In the genomic region with DNA sequence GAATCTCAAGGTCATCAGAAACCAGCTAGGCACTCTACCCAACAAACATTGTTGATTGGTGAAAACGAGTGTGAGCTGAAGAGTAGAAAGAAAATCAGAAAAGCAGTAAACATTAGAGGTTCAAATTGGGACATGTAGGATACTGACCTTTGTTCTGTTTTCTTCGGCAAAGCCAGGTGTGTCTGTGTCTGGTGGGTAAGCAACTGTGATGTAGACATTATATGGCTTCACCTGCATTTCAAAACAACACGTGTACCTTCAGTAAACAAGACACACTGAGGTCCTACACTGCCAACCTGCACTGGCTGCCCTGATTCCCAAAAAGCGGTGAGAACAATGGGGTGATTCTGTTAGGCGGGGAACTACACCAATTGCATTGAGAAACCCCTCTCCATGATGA, we compare ENCODE assay signal across 1 cellular context.
TF ChIP-seq lines count a peak whose summit lies in the region.

No MANE protein-coding gene starts in this region.

TF ChIP-seq in HepG2, 621 proteins besides CTCF, POLR2A, EP300 and RAD21:
- TF ChIP-seq ISX (CRISPR knock-in tag; conservative IDR thresholded peaks at IDR 0.05) (no peak), ZNF101 (CRISPR knock-in tag; IDR thresholded peaks at IDR 0.05; ENCODE audit: borderline replicate concordance, low read depth) (no peak), HNRNPK (IDR thresholded peaks at IDR 0.05; ENCODE audit: low read depth, low read length, poor library complexity, severe bottlenecking) (no peak), FOXM1 (CRISPR knock-in tag; IDR thresholded peaks at IDR 0.05) (no peak), KDM1A (CRISPR knock-in tag; IDR thresholded peaks at IDR 0.05) (no peak), ZSCAN20 (CRISPR knock-in tag; IDR thresholded peaks at IDR 0.05; ENCODE audit: borderline replicate concordance) (no peak), ZNF468 (CRISPR knock-in tag; IDR thresholded peaks at IDR 0.05) (no peak), HMGA1 (CRISPR knock-in tag; conservative IDR thresholded peaks at IDR 0.05) (no peak), BRCA1 (CRISPR knock-in tag; IDR thresholded peaks at IDR 0.05) (no peak), NCOR1 (IDR thresholded peaks at IDR 0.05; ENCODE audit: borderline replicate concordance, low read length) (no peak), CCAR2 (optimal IDR thresholded peaks at IDR 0.05; ENCODE audit: low read depth, low read length) (no peak), PHB2 (IDR thresholded peaks at IDR 0.05; ENCODE audit: partially characterized antibody) (no peak), ZNF761 (CRISPR knock-in tag; conservative IDR thresholded peaks at IDR 0.05) (no peak), ARHGAP35 (CRISPR knock-in tag; IDR thresholded peaks at IDR 0.05; ENCODE audit: borderline replicate concordance) (no peak), HES4 (CRISPR knock-in tag; IDR thresholded peaks at IDR 0.05; ENCODE audit: borderline replicate concordance) (no peak), MIXL1 (CRISPR knock-in tag; IDR thresholded peaks at IDR 0.05) (no peak), POLR2G (IDR thresholded peaks at IDR 0.05; ENCODE audit: low read depth, low read length) (no peak), ZNF251 (CRISPR knock-in tag; IDR thresholded peaks at IDR 0.05) (no peak)
- TF ChIP-seq, protein P1, sequence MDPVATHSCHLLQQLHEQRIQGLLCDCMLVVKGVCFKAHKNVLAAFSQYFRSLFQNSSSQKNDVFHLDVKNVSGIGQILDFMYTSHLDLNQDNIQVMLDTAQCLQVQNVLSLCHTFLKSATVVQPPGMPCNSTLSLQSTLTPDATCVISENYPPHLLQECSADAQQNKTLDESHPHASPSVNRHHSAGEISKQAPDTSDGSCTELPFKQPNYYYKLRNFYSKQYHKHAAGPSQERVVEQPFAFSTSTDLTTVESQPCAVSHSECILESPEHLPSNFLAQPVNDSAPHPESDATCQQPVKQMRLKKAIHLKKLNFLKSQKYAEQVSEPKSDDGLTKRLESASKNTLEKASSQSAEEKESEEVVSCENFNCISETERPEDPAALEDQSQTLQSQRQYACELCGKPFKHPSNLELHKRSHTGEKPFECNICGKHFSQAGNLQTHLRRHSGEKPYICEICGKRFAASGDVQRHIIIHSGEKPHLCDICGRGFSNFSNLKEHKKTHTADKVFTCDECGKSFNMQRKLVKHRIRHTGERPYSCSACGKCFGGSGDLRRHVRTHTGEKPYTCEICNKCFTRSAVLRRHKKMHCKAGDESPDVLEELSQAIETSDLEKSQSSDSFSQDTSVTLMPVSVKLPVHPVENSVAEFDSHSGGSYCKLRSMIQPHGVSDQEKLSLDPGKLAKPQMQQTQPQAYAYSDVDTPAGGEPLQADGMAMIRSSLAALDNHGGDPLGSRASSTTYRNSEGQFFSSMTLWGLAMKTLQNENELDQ (CRISPR knock-in tag; IDR thresholded peaks at IDR 0.05; ENCODE audit: borderline replicate concordance) = no peak
